ENCODE assay signal across 8 cellular contexts in genomic region chr9:19378647-19379046, GRCh38. TPM values are rescaled to one million over a fixed set of nuclear protein-coding genes. Genes with fewer than 3 reads are reported as not detected.
DNase-seq lines count a peak whose midpoint lies in the region; ATAC-seq, FAIRE-seq and TF ChIP-seq lines count a peak whose summit lies in the region.

No MANE protein-coding gene starts in this region.

- H3K9me3 ChIP-seq in psoas muscle, result no peaks in the 10 kb centered on the region

- DNase-seq in GM12892 (ENCODE audit: insufficient read length), result no peak
- DNase-seq in RKO (ENCODE audit: low spot score), result peak; percentile 34
- DNase-seq in epithelial cell of prostate (ENCODE audit: low read depth, low spot score), result no peak
- no peak for DNase-seq in psoas muscle
- DNase-seq in NCI-H774 (lab: John Stamatoyannopoulos, UW), result no peak

- intact Hi-C loops in psoas muscle (cut with DNase I), result loop anchor here (5.0 to 10.0 kb wide), 2 partner anchors 79 to 144 kb away; partner anchors contain the start of gene DENND4C (in 1 of the 2)

- H3K27ac ChIP-seq in epithelial cell of prostate (peak overlapping the region; percentile 90), psoas muscle (peak overlapping the region; percentile 93)

- no peak for TF ChIP-seq CTCF in psoas muscle (IDR thresholded peaks at IDR 0.05)

- H3K27me3 ChIP-seq in psoas muscle (ENCODE audit: insufficient read depth in 3 of 3, low read length in 2 of 3), result no peaks in the 10 kb centered on the region

- FAIRE-seq in GM12892 (lab: Jason Lieb, UNC), result peak; percentile 84

- no peak; the same call in 1 of the 2 replicates for TF ChIP-seq POLR2A in GM12892 (IDR thresholded peaks at IDR 0.05; ENCODE audit: low read depth, low read length)

- peaks cover 14% of the 10 kb centered on the region for H3K4me1 ChIP-seq in psoas muscle

- H3K36me3 ChIP-seq in psoas muscle (ENCODE audit: insufficient read depth in 1 of 2, low read depth in 1 of 2), result peaks cover 17 to 59% of the 10 kb centered on the region in 2 donors

- ATAC-seq in psoas muscle, result no peak
- ATAC-seq in GM18520 (IDR thresholded peaks at IDR 0.05; ENCODE audit: unreplicated experiment), result no peak
- ATAC-seq in HG02759 (IDR thresholded peaks at IDR 0.05; ENCODE audit: unreplicated experiment), result no peak
- no peak for ATAC-seq in GM21717 (IDR thresholded peaks at IDR 0.05; ENCODE audit: unreplicated experiment)

- H3K4me3 ChIP-seq in psoas muscle, result peak overlapping the region; percentile 83

- WGBS in psoas muscle, 3 donors, result 39 to 49% (median 48%) methylated on average over 7 of the region's 7 CpGs

RNA-seq across cellular contexts. Expression of gene RPS6, which starts 1.4 kb away (rescaled TPM):
- polyA plus RNA-seq in GM12892 (2012; ENCODE audit: missing spikeins), result 6,811 TPM
- total RNA-seq in psoas muscle, result 1,000 to 10,000 TPM in 1 of 4 donors, 100 to 1,000 TPM in 3; 797 to 1,094 (median 945) TPM
- 1,000 to 10,000 TPM; 1,121 to 2,172 (median 1,478) TPM for polyA plus RNA-seq in psoas muscle

RNA-seq across cellular contexts. Expression of gene ACER2, which starts 30.2 kb away (rescaled TPM):
- 3.1 TPM for polyA plus RNA-seq in GM12892 (2012; ENCODE audit: missing spikeins)
- 1 to 10 TPM; 1.3 to 2.4 (median 1.6) TPM for total RNA-seq in psoas muscle
- 1 to 10 TPM in 1 of 3 donors, under 1 TPM in 2; 0.37 to 1.4 (median 0.52) TPM for polyA plus RNA-seq in psoas muscle
